Comparison of ENCODE assay signal across 9 cellular contexts in genomic region chr17:2781598-2781997, GRCh38. TPM values are rescaled to one million over a fixed set of nuclear protein-coding genes. Genes with fewer than 3 reads are reported as not detected.
"Had no signal": no experiment of that assay in that cellular context is flagged by ENCODE, and none has a peak within 500 bp of the region (broad histone marks: within the 10 kb centered on the region; RNA-seq: fewer than 3 reads in every experiment).

No MANE protein-coding gene starts in this region.

RNA-seq across cellular contexts. Expression of gene CCDC92B, which starts 32.1 kb away (rescaled TPM):
- total RNA-seq: dermis blood vessel endothelial cell, gastrocnemius medialis, glomerular endothelial cell, hepatocyte, left lobe of liver, liver, mononuclear cell had no signal
- polyA plus RNA-seq: immature natural killer cell; liver; naive thymus-derived CD4-positive, alpha-beta T cell had no signal
